ENCODE assay signal across 2 cellular contexts in genomic region chr17:82217530-82218204, GRCh38.
TF ChIP-seq lines count a peak whose summit lies in the region.

No MANE protein-coding gene starts in this region.

TF ChIP-seq in K562, 482 proteins besides CTCF, POLR2A, EP300 and RAD21 (continues in another document):
- TF ChIP-seq ZNF217 (CRISPR knock-in tag; IDR thresholded peaks at IDR 0.05) (no peak), HMGN3 (IDR thresholded peaks at IDR 0.05; ENCODE audit: borderline replicate concordance, extremely low read depth, insufficient read length, low read depth, low read length) (peak; percentile 25), KAT7 (CRISPR knock-in tag; IDR thresholded peaks at IDR 0.05; ENCODE audit: borderline replicate concordance) (0 out of 2 replicates have a peak, but pooled peaks have one; percentile 47), RBFOX2 (IDR thresholded peaks at IDR 0.05; ENCODE audit: low read depth, low read length) (peak; percentile 25; the same call in 1 of the 2 replicates), PHB2 (IDR thresholded peaks at IDR 0.05; ENCODE audit: low read depth) (no peak), TEAD4 (IDR thresholded peaks at IDR 0.05; ENCODE audit: low read length) (no peak), TEAD4 (CRISPR knock-in tag; IDR thresholded peaks at IDR 0.05; ENCODE audit: borderline replicate concordance) (no peak; the same call in 1 of the 2 replicates), ZNF766 (CRISPR knock-in tag; conservative IDR thresholded peaks at IDR 0.05) (0 out of 2 replicates have a peak, but pooled peaks have one; percentile 50), TRIM24 (IDR thresholded peaks at IDR 0.05) (peak; percentile 17 to 51; a peak in 3 of 4 replicates), DMBX1 (CRISPR knock-in tag; IDR thresholded peaks at IDR 0.05; ENCODE audit: borderline replicate concordance) (peak; percentile 75; the same call in 1 of the 2 replicates), ZKSCAN8 (CRISPR knock-in tag; IDR thresholded peaks at IDR 0.05) (peak; percentile 36; the same call in 1 of the 2 replicates), TEAD1 (CRISPR knock-in tag; IDR thresholded peaks at IDR 0.05) (peak in 1 of 2 experiments; percentile 18; a peak in 1 of 4 replicates), BRD9 (IDR thresholded peaks at IDR 0.05; ENCODE audit: low read depth, partially characterized antibody) (no peak), NEUROD1 (IDR thresholded peaks at IDR 0.05; ENCODE audit: borderline replicate concordance, low read depth, low read length, partially characterized antibody) (peak; percentile 34), HBP1 (CRISPR knock-in tag; IDR thresholded peaks at IDR 0.05) (0 out of 2 replicates have a peak, but pooled peaks have one; percentile 20), SMAD4 (CRISPR knock-in tag; conservative IDR thresholded peaks at IDR 0.05) (peak; percentile 52; the same call in 1 of the 2 replicates), ZNF561 (CRISPR knock-in tag; conservative IDR thresholded peaks at IDR 0.05) (no peak), CREM (IDR thresholded peaks at IDR 0.05; ENCODE audit: low read depth) (peak; percentile 32; the same call in 1 of the 2 replicates), MAX (CRISPR knock-in tag; IDR thresholded peaks at IDR 0.05) (peak; percentile 77), HIVEP1 (CRISPR knock-in tag; IDR thresholded peaks at IDR 0.05) (peak; percentile 31; the same call in 1 of the 2 replicates), BMI1 (IDR thresholded peaks at IDR 0.05; ENCODE audit: low read length) (no peak), FOSL1 (tag; conservative IDR thresholded peaks at IDR 0.05) (peak; percentile 74), NR4A1 (CRISPR knock-in tag; IDR thresholded peaks at IDR 0.05) (no peak), NR4A1 (tag; IDR thresholded peaks at IDR 0.05) (peak; percentile 7; the same call in 1 of the 2 replicates), MYNN (IDR thresholded peaks at IDR 0.05) (peak; percentile 88; the same call in 1 of the 2 replicates), MYNN (CRISPR knock-in tag; IDR thresholded peaks at IDR 0.05) (no peak), BRD4 (IDR thresholded peaks at IDR 0.05) (peak; percentile 14; the same call in 1 of the 2 replicates), MYBL2 (IDR thresholded peaks at IDR 0.05; ENCODE audit: low read depth) (no peak), MYBL2 (CRISPR knock-in tag; IDR thresholded peaks at IDR 0.05; ENCODE audit: borderline replicate concordance) (no peak), VEZF1 (CRISPR knock-in tag; IDR thresholded peaks at IDR 0.05) (peak; percentile 84)
- TF ChIP-seq, protein P1, sequence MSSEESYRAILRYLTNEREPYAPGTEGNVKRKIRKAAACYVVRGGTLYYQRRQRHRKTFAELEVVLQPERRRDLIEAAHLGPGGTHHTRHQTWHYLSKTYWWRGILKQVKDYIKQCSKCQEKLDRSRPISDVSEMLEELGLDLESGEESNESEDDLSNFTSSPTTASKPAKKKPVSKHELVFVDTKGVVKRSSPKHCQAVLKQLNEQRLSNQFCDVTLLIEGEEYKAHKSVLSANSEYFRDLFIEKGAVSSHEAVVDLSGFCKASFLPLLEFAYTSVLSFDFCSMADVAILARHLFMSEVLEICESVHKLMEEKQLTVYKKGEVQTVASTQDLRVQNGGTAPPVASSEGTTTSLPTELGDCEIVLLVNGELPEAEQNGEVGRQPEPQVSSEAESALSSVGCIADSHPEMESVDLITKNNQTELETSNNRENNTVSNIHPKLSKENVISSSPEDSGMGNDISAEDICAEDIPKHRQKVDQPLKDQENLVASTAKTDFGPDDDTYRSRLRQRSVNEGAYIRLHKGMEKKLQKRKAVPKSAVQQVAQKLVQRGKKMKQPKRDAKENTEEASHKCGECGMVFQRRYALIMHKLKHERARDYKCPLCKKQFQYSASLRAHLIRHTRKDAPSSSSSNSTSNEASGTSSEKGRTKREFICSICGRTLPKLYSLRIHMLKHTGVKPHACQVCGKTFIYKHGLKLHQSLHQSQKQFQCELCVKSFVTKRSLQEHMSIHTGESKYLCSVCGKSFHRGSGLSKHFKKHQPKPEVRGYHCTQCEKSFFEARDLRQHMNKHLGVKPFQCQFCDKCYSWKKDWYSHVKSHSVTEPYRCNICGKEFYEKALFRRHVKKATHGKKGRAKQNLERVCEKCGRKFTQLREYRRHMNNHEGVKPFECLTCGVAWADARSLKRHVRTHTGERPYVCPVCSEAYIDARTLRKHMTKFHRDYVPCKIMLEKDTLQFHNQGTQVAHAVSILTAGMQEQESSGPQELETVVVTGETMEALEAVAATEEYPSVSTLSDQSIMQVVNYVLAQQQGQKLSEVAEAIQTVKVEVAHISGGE (CRISPR knock-in tag; IDR thresholded peaks at IDR 0.05), result peak in 1 of 3 experiments; percentile 59; a peak in 2 of 6 replicates

TF ChIP-seq in liver, 16 proteins besides CTCF, POLR2A, EP300 and RAD21:
- TF ChIP-seq SP1 (IDR thresholded peaks at IDR 0.05) (no peak), HNF4G (IDR thresholded peaks at IDR 0.05) (no peak), FOXA1 (IDR thresholded peaks at IDR 0.05) (no peak)
TF ChIP-seq in liver: peak in this region for 0.
